14 cellular contexts compared by ENCODE assay signal in the genomic region with DNA sequence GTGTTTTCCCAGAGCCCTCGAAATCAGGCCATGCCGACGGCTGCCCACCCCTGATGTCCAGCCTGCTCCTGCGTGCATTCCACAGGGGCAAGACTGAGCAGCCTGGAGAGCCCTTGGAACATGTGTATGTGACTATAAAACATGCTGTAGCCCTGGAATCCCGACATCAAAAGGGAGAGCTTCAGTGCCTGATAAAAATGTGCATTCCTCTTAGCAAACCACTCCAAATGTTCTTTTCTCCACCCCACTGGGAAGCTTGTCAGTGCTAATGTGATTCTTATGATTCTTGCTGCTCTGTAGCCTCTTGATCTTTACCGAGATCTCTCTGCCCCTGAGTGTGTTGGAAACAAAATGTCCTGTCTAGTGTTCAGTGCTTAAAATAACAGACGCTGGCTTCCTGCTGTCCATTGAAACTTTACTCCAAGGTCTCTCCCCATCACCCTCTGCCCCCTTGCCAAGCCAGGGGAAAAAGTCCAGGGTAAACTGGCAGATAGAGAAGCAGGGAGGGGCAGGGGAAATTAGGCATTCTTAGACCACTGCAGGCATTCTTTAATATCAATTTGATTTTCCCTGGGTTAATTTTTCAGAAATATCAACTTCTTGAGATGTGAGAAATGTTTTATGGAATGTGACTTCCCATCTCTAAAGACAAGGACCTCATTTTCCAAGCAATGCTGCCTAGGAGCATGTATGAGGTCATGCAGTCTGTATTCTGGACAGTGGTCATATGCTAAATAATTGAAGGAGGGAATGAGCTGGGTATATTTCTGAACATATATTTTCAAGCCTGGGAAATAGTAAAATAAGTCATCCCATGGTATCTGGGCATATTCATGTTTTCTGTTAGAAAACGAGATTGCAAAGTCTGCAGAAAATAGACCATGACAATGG.
DNase-seq lines count a peak whose midpoint lies in the region; ATAC-seq and TF ChIP-seq lines count a peak whose summit lies in the region.
"Had no signal": no experiment of that assay in that cellular context is flagged by ENCODE, and none has a peak within 500 bp of the region (broad histone marks: within the 10 kb centered on the region; RNA-seq: fewer than 3 reads in every experiment).

No MANE protein-coding gene starts in this region.

- H3K4me3 ChIP-seq in right atrium auricular region (no peak overlapping the region), neural progenitor cell (no peak overlapping the region), upper lobe of left lung (no peak overlapping the region)

- TF ChIP-seq EP300 in upper lobe of left lung (IDR thresholded peaks at IDR 0.05), result no peak

- no peaks in the 10 kb centered on the region for H3K27me3 Mint-ChIP-seq in neural progenitor cell (ENCODE audit: insufficient read depth, low read depth)
- H3K27me3 Mint-ChIP-seq in stimulated activated naive CD8-positive, alpha-beta T cell treated with anti-CD3 and anti-CD28 coated beads, Interleukin-15, amount 100 ng/mL, for 72 hours, result peaks cover 12% of the 10 kb centered on the region
- H3K27me3 Mint-ChIP-seq: activated naive CD8-positive, alpha-beta T cell had no signal

- peak overlapping the region; percentile 11 for H3K4me2 ChIP-seq in neural progenitor cell

- peak overlapping the region; percentile 0 for H3K4me3 Mint-ChIP-seq in neural progenitor cell
- no peak overlapping the region for H3K4me3 Mint-ChIP-seq in stimulated activated naive CD8-positive, alpha-beta T cell treated with anti-CD3 and anti-CD28 coated beads, Interleukin-15, amount 100 ng/mL, for 72 hours
- H3K4me3 Mint-ChIP-seq: activated naive CD8-positive, alpha-beta T cell; neural crest cell had no signal

- H3F3A ChIP-seq in neural progenitor cell (ENCODE audit: low read depth), result no peaks in the 10 kb centered on the region

- H3K79me2 ChIP-seq in neural progenitor cell (ENCODE audit: low read depth), result no peaks in the 10 kb centered on the region

- no peaks in the 10 kb centered on the region for H3K36me3 ChIP-seq in right atrium auricular region
- H3K36me3 ChIP-seq in neural progenitor cell, result no peaks in the 10 kb centered on the region
- no peaks in the 10 kb centered on the region for H3K36me3 ChIP-seq in upper lobe of left lung

- peak; percentile 55 for DNase-seq in brain pericyte (ENCODE audit: low read depth, low spot score)
- DNase-seq in right atrium auricular region (ENCODE audit: low spot score), result no peak
- DNase-seq in neural progenitor cell (ENCODE audit: low spot score), result no peak
- peak in 1 of 2 donors; percentile 25 for DNase-seq in upper lobe of left lung
- no peak for DNase-seq in NCI-H1105 treated with DMSO at 0.1 percent for 48 hours (lab: John Stamatoyannopoulos, UW)
- no peak for DNase-seq in stimulated activated naive CD8-positive, alpha-beta T cell treated with anti-CD3 and anti-CD28 coated beads, Interleukin-15, amount 100 ng/mL, for 72 hours
- DNase-seq in C1 segment of cervical spinal cord (lab: John Stamatoyannopoulos, UW), result no peak
- no peak for DNase-seq in UCSD-AML1 (lab: John Stamatoyannopoulos, UW; ENCODE audit: unreplicated experiment)
- DNase-seq: activated CD4-positive, alpha-beta T cell treated with anti-CD3 and anti-CD28 coated beads for 4 hours; cerebellar nuclear complex; small intestine; stimulated activated naive CD8-positive, alpha-beta T cell treated with anti-CD3 and anti-CD28 coated beads, Interleukin-15, Interleukin-2, amounts not matched to agents 100 U/mL and 50 U/mL, for 24 hours had no signal

- no peaks in the 10 kb centered on the region for H4K20me1 ChIP-seq in neural progenitor cell (ENCODE audit: low read depth)

- no peaks in the 10 kb centered on the region for H3K36me3 Mint-ChIP-seq in neural progenitor cell

- H2AFZ ChIP-seq in neural progenitor cell (replicated peaks), result no peak overlapping the region

- peak; percentile 71 to 77 for ATAC-seq in upper lobe of left lung (ENCODE audit: low FRiP score in 2 of 2)
- no peak for ATAC-seq in stimulated activated naive CD8-positive, alpha-beta T cell treated with anti-CD3 and anti-CD28 coated beads, Interleukin-15, amount 100 ng/mL, for 72 hours
- ATAC-seq: stimulated activated naive CD8-positive, alpha-beta T cell treated with anti-CD3 and anti-CD28 coated beads, Interleukin-15, Interleukin-2, amounts not matched to agents 100 U/mL and 50 U/mL, for 24 hours had no signal

- peaks cover 8% of the 10 kb centered on the region for H3K9me3 Mint-ChIP-seq in neural progenitor cell
- H3K9me3 Mint-ChIP-seq in stimulated activated naive CD8-positive, alpha-beta T cell treated with anti-CD3 and anti-CD28 coated beads, Interleukin-15, amount 100 ng/mL, for 72 hours, result peaks cover 0 to 8% of the 10 kb centered on the region in 2 donors

- peaks cover 23% of the 10 kb centered on the region for H3K4me1 Mint-ChIP-seq in neural progenitor cell
- H3K4me1 Mint-ChIP-seq in stimulated activated naive CD8-positive, alpha-beta T cell treated with anti-CD3 and anti-CD28 coated beads, Interleukin-15, amount 100 ng/mL, for 72 hours, result peaks cover 4% of the 10 kb centered on the region

- H3K4me1 ChIP-seq in right atrium auricular region (peaks cover 0 to 19% of the 10 kb centered on the region in 2 donors), neural progenitor cell (peaks cover 12% of the 10 kb centered on the region), upper lobe of left lung (peaks cover 9 to 25% (median 13%) of the 10 kb centered on the region in 4 donors)

- H3K9ac ChIP-seq in neural progenitor cell, result no peak overlapping the region

- no peak for TF ChIP-seq POLR2A in upper lobe of left lung (IDR thresholded peaks at IDR 0.05)

- H3K9me3 ChIP-seq in right atrium auricular region, result peaks cover 0 to 9% of the 10 kb centered on the region in 2 donors
- H3K9me3 ChIP-seq in neural progenitor cell (ENCODE audit: low read depth), result no peaks in the 10 kb centered on the region
- H3K9me3 ChIP-seq in upper lobe of left lung, result no peaks in the 10 kb centered on the region

- no peaks in the 10 kb centered on the region for H3K27me3 ChIP-seq in right atrium auricular region
- H3K27me3 ChIP-seq in neural progenitor cell, result no peaks in the 10 kb centered on the region
- no peaks in the 10 kb centered on the region for H3K27me3 ChIP-seq in upper lobe of left lung

- H3K27ac Mint-ChIP-seq in neural progenitor cell, result peak overlapping the region; percentile 46
- H3K27ac Mint-ChIP-seq in stimulated activated naive CD8-positive, alpha-beta T cell treated with anti-CD3 and anti-CD28 coated beads, Interleukin-15, amount 100 ng/mL, for 72 hours, result no peak overlapping the region
- H3K27ac Mint-ChIP-seq: activated naive CD8-positive, alpha-beta T cell had no signal

- 46 to 69% methylated on average over 7 to 8 of the region's 8 CpGs for WGBS in upper lobe of left lung, 2 donors

- TF ChIP-seq CTCF in right atrium auricular region (IDR thresholded peaks at IDR 0.05) (no peak), neural progenitor cell (IDR thresholded peaks at IDR 0.05) (no peak), upper lobe of left lung (IDR thresholded peaks at IDR 0.05) (no peak)

- H3K27ac ChIP-seq in right atrium auricular region, result peak overlapping the region; percentile 49 to 78
- no peak overlapping the region for H3K27ac ChIP-seq in neural progenitor cell
- H3K27ac ChIP-seq in upper lobe of left lung, result peak overlapping the region in 3 of 4 donors; percentile 36 to 45 (median 38)
